In the genomic region with DNA sequence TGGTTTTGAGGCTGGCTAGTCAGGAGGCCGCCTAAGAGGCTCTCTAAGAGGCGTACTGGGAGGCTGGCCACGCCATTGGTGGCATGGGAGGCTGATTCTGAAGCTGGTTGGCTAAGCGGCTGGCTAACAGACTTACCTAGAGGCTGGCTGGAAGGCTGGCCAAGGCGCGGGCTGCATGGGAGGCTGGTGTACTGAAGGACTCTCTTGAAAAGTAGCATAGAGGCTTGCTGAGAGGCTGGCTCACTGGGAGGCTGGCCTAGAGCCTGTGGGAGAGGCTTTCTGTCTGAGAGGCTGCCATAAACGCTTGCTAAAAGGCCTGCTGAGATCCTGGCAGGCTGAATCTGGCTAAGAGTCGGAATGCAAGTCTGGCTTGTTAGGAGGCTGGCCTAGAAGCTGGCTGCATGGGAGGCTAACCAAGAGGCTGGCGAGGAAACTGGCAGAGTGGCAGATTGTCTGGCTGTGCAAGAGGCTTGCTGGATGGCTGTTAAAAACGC, we compare ENCODE assay signal across 15 cellular contexts.
"Had no signal": no experiment of that assay in that cellular context is flagged by ENCODE, and none has a peak within 500 bp of the region (broad histone marks: within the 10 kb centered on the region; RNA-seq: fewer than 3 reads in every experiment).

No MANE protein-coding gene starts in this region.

- H3K27ac Mint-ChIP-seq: activated CD8-positive, alpha-beta memory T cell treated with anti-CD3 and anti-CD28 coated beads, Interleukin-2, amount 10 ng/mL, durations not matched to agents 7 days and 5 days; activated T-cell treated with anti-CD3 and anti-CD28 coated beads, Interleukin-2, amount 50 U/mL, for 24 hours; memory B cell had no signal

- H3K36me3 ChIP-seq: breast epithelium, esophagus muscularis mucosa, heart left ventricle, spleen, upper lobe of right lung had no signal

- H3K36me3 Mint-ChIP-seq: activated CD8-positive, alpha-beta memory T cell treated with anti-CD3 and anti-CD28 coated beads, Interleukin-2, amount 10 ng/mL, durations not matched to agents 7 days and 5 days; activated naive CD4-positive, alpha-beta T cell treated with anti-CD3 and anti-CD28 coated beads, Interleukin-2, amount 50 U/mL, for 24 hours; memory B cell had no signal

- H3K4me3 ChIP-seq: breast epithelium, esophagus muscularis mucosa, heart left ventricle, spleen, upper lobe of right lung had no signal

- H3K9me3 ChIP-seq: breast epithelium, esophagus muscularis mucosa, heart left ventricle, spleen, upper lobe of right lung had no signal

- H3K9me3 Mint-ChIP-seq: activated naive CD4-positive, alpha-beta T cell treated with anti-CD3 and anti-CD28 coated beads, Interleukin-2, amount 50 U/mL, for 24 hours; activated T-cell treated with anti-CD3 and anti-CD28 coated beads, Interleukin-2, amount 50 U/mL, for 24 hours; memory B cell had no signal

- H3K27me3 ChIP-seq: breast epithelium, esophagus muscularis mucosa, spleen, upper lobe of right lung had no signal

- H3K4me1 ChIP-seq: breast epithelium, heart left ventricle, spleen, upper lobe of right lung had no signal

- H3K27ac ChIP-seq: breast epithelium, esophagus muscularis mucosa, heart left ventricle, upper lobe of right lung had no signal

- H3K4me1 Mint-ChIP-seq: activated CD8-positive, alpha-beta memory T cell treated with anti-CD3 and anti-CD28 coated beads, Interleukin-2, amount 10 ng/mL, durations not matched to agents 7 days and 5 days; activated naive CD4-positive, alpha-beta T cell treated with anti-CD3 and anti-CD28 coated beads, Interleukin-2, amount 50 U/mL, for 24 hours; memory B cell; neural crest cell had no signal

- DNase-seq: activated CD4-positive, alpha-beta T cell treated with anti-CD3 and anti-CD28 coated beads, Interleukin-2, amount 50 U/mL, for 48 hours; activated CD8-positive, alpha-beta memory T cell treated with anti-CD3 and anti-CD28 coated beads, Interleukin-2, amount 10 ng/mL, durations not matched to agents 7 days and 5 days; activated effector memory CD4-positive, alpha-beta T cell treated with Interleukin-2 at 50 U/mL for 16 hours; activated T-cell treated with anti-CD3 and anti-CD28 coated beads, Interleukin-2, amount 50 U/mL, for 24 hours; foreskin melanocyte; spleen; stimulated activated CD4-positive, alpha-beta T cell treated with anti-CD3 and anti-CD28 coated beads, Interleukin-2, amount 100 ng/mL, for 24 hours; stimulated activated naive CD4-positive, alpha-beta T cell; upper lobe of right lung had no signal

- H3K4me3 Mint-ChIP-seq: activated CD8-positive, alpha-beta memory T cell treated with anti-CD3 and anti-CD28 coated beads, Interleukin-2, amount 10 ng/mL, durations not matched to agents 7 days and 5 days; activated naive CD4-positive, alpha-beta T cell treated with anti-CD3 and anti-CD28 coated beads, Interleukin-2, amount 50 U/mL, for 24 hours; activated T-cell treated with anti-CD3 and anti-CD28 coated beads, Interleukin-2, amount 50 U/mL, for 24 hours; memory B cell; neural crest cell had no signal
